Comparison of ENCODE assay signal across 10 cellular contexts in the genomic region with DNA sequence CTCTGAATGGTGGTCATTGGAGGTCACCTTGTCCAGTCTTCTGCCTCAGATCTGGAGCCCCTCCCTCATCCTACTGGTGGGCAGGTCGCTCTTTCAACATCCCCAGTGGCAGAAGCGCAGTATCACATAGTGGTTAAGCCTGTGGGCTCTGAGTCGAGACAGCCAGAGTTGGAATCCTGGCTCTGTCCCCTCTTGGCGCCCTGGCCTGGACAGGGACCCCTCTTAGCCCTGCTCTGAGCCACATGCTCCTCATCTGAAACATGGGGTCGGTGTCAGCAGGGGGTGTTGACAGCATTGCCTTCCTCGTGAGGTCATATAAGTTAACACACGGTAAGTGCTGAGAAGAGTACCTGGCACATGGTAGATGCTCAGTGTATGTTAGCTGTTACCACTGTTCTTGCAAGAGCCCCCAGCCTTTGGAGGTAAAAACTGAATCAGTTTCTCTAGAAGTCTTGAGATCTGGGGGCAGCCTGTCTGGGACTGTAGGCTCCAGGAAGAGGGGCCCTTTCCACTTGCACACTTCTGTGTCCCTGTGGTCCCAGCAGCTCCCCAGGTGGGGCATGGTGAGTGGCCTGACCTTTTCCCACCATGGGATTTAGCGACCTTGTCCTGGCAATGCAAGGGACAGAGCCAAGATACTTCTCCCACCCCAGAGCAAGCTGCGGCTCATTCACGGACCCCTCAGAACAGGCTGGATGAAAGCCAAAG. TPM values are rescaled to one million over a fixed set of nuclear protein-coding genes. Genes with fewer than 3 reads are reported as not detected.
DNase-seq lines count a peak whose midpoint lies in the region; ATAC-seq and TF ChIP-seq lines count a peak whose summit lies in the region.
"Had no signal": no experiment of that assay in that cellular context is flagged by ENCODE, and none has a peak within 500 bp of the region (broad histone marks: within the 10 kb centered on the region; RNA-seq: fewer than 3 reads in every experiment).

No MANE protein-coding gene starts in this region.

- H3K4me3 ChIP-seq in stomach = peak overlapping the region in 2 of 4 donors; percentile 58 to 85

- no peak for ATAC-seq in activated T-helper 17 cell treated with anti-CD3 and anti-CD28 coated beads, Interleukin-2, amount 50 U/mL, for 72 hours (replicated peaks)
- no peak for ATAC-seq in left lobe of liver
- no peak for ATAC-seq in HG02610 (IDR thresholded peaks at IDR 0.05; ENCODE audit: unreplicated experiment)

- H3K4me3 Mint-ChIP-seq in activated CD4-positive, alpha-beta T cell treated with anti-CD3 and anti-CD28 coated beads, Interleukin-2, amount 10 ng/mL, durations not matched to agents 7 days and 5 days = peak overlapping the region; percentile 94
- H3K4me3 Mint-ChIP-seq in activated T-helper 17 cell treated with anti-CD3 and anti-CD28 coated beads, Interleukin-2, amount 50 U/mL, for 72 hours = peak overlapping the region; percentile 97

- intact Hi-C loops in stomach (cut with DNase I; ENCODE audit: low total_unique reads) = no loop called here

- H3K27me3 Mint-ChIP-seq in activated CD4-positive, alpha-beta T cell treated with anti-CD3 and anti-CD28 coated beads, Interleukin-2, amount 10 ng/mL, durations not matched to agents 7 days and 5 days = no peaks in the 10 kb centered on the region
- H3K27me3 Mint-ChIP-seq in activated T-helper 17 cell treated with anti-CD3 and anti-CD28 coated beads, Interleukin-2, amount 50 U/mL, for 72 hours = no peaks in the 10 kb centered on the region

- H3K27ac ChIP-seq in stomach = peak overlapping the region; percentile 93 to 99 (median 97)

- CTCF ChIA-PET in activated CD4-positive, alpha-beta T cell treated with anti-CD3 and anti-CD28 coated beads, Interleukin-2, amount 10 ng/mL, durations not matched to agents 7 days and 5 days (lab: Charles Lee) = interaction anchor here (0.8 to 1.4 kb wide), 2 partner anchors 25 to 212 kb away, joined by 4 read pairs; a partner anchor contains a TSS

- TF ChIP-seq CTCF in stomach (IDR thresholded peaks at IDR 0.05) = no peak

- POLR2A ChIA-PET in activated CD4-positive, alpha-beta T cell treated with anti-CD3 and anti-CD28 coated beads, Interleukin-2, amount 10 ng/mL, durations not matched to agents 7 days and 5 days (lab: Charles Lee) = no interaction called here

- peaks cover 76 to 100% (median 88%) of the 10 kb centered on the region in 4 donors for H3K4me1 ChIP-seq in stomach

- H3K27ac Mint-ChIP-seq in activated CD4-positive, alpha-beta T cell treated with anti-CD3 and anti-CD28 coated beads, Interleukin-2, amount 10 ng/mL, durations not matched to agents 7 days and 5 days = peak overlapping the region; percentile 98
- H3K27ac Mint-ChIP-seq in activated T-helper 17 cell treated with anti-CD3 and anti-CD28 coated beads, Interleukin-2, amount 50 U/mL, for 72 hours = peak overlapping the region; percentile 87

- no peaks in the 10 kb centered on the region for H3K9me3 ChIP-seq in stomach

- no peak for TF ChIP-seq POLR2A in stomach (IDR thresholded peaks at IDR 0.05)

- TF ChIP-seq EP300 in stomach (IDR thresholded peaks at IDR 0.05) = no peak

- no peak for DNase-seq in activated CD4-positive, alpha-beta T cell treated with anti-CD3 and anti-CD28 coated beads, Interleukin-2, amount 10 ng/mL, durations not matched to agents 7 days and 5 days
- DNase-seq in activated CD4-positive, alpha-beta T cell treated with anti-CD3 and anti-CD28 coated beads, Interleukin-2, amount 50 U/mL, for 4 hours = no peak
- peak; percentile 47 for DNase-seq in left lobe of liver (ENCODE audit: low spot score)
- DNase-seq in stomach = no peak
- DNase-seq in AG08396 (ENCODE audit: low spot score) = no peak
- DNase-seq in MV-4-11 (lab: John Stamatoyannopoulos, UW) = no peak
- DNase-seq: central memory CD4-positive, alpha-beta T cell; occipital lobe had no signal

- peaks cover 74% of the 10 kb centered on the region for H3K36me3 Mint-ChIP-seq in activated CD4-positive, alpha-beta T cell treated with anti-CD3 and anti-CD28 coated beads, Interleukin-2, amount 10 ng/mL, durations not matched to agents 7 days and 5 days (ENCODE audit: low read depth)
- H3K36me3 Mint-ChIP-seq in activated T-helper 17 cell treated with anti-CD3 and anti-CD28 coated beads, Interleukin-2, amount 50 U/mL, for 72 hours (ENCODE audit: low read depth) = peaks cover 91% of the 10 kb centered on the region

- H3K9me3 Mint-ChIP-seq in activated CD4-positive, alpha-beta T cell treated with anti-CD3 and anti-CD28 coated beads, Interleukin-2, amount 10 ng/mL, durations not matched to agents 7 days and 5 days = no peaks in the 10 kb centered on the region
- no peaks in the 10 kb centered on the region for H3K9me3 Mint-ChIP-seq in activated T-helper 17 cell treated with anti-CD3 and anti-CD28 coated beads, Interleukin-2, amount 50 U/mL, for 72 hours

- H3K4me1 Mint-ChIP-seq in activated CD4-positive, alpha-beta T cell treated with anti-CD3 and anti-CD28 coated beads, Interleukin-2, amount 10 ng/mL, durations not matched to agents 7 days and 5 days = peaks cover 41% of the 10 kb centered on the region
- H3K4me1 Mint-ChIP-seq in activated T-helper 17 cell treated with anti-CD3 and anti-CD28 coated beads, Interleukin-2, amount 50 U/mL, for 72 hours = peaks cover 11% of the 10 kb centered on the region

- peaks cover 54 to 71% (median 63%) of the 10 kb centered on the region in 4 donors for H3K36me3 ChIP-seq in stomach

- H3K27me3 ChIP-seq in stomach = no peaks in the 10 kb centered on the region

- WGBS in stomach, 5 donors = 75 to 84% (median 78%) methylated on average over 5 to 10 of the region's 10 CpGs

RNA-seq across cellular contexts. Expression of a gene that starts 6.4 kb away (rescaled TPM):
- total RNA-seq in activated CD4-positive, alpha-beta T cell treated with anti-CD3 and anti-CD28 coated beads, Interleukin-2, amount 10 ng/mL, durations not matched to agents 7 days and 5 days = 10 to 100 TPM; 16.8 to 21.9 TPM
- total RNA-seq in activated T-helper 17 cell treated with anti-CD3 and anti-CD28 coated beads, Interleukin-2, amount 50 U/mL, for 72 hours = 10 to 100 TPM; 40.1 to 73.3 TPM
- total RNA-seq in left lobe of liver = 3.0 TPM
- total RNA-seq in stomach = 10 to 100 TPM in 4 of 5 donors, 1 to 10 TPM in 1; 8.4 to 89.3 (median 38.4) TPM
- 10 to 100 TPM; 15.8 to 35.9 (median 22.1) TPM for polyA plus RNA-seq in stomach

RNA-seq across cellular contexts. Expression of a gene that starts 33.8 kb away (rescaled TPM):
- 10 to 100 TPM; 68.8 to 75.6 TPM for total RNA-seq in activated CD4-positive, alpha-beta T cell treated with anti-CD3 and anti-CD28 coated beads, Interleukin-2, amount 10 ng/mL, durations not matched to agents 7 days and 5 days
- total RNA-seq in activated T-helper 17 cell treated with anti-CD3 and anti-CD28 coated beads, Interleukin-2, amount 50 U/mL, for 72 hours = 10 to 100 TPM; 53.1 to 56.8 TPM
- total RNA-seq in left lobe of liver (16.0 TPM), stomach (10 to 100 TPM; 25.8 to 76.3 (median 68.7) TPM)
- polyA plus RNA-seq in stomach = 10 to 100 TPM; 41.4 to 62.0 (median 45.5) TPM
